19 cellular contexts compared by ENCODE assay signal in genomic region chr10:76874896-76875295, GRCh38.
"Had no signal": no experiment of that assay in that cellular context is flagged by ENCODE, and none has a peak within 500 bp of the region (broad histone marks: within the 10 kb centered on the region; RNA-seq: fewer than 3 reads in every experiment).

No MANE protein-coding gene starts in this region.

- H3K9me3 ChIP-seq: esophagus muscularis mucosa, lower lobe of right lung, transverse colon had no signal

- H3K4me1 ChIP-seq: lower lobe of right lung, transverse colon had no signal

- H3K27me3 ChIP-seq: brain microvascular endothelial cell, esophagus muscularis mucosa had no signal

- H3K27me3 Mint-ChIP-seq: activated CD4-positive, alpha-beta memory T cell treated with anti-CD3 and anti-CD28 coated beads, Interleukin-2, amount 10 ng/mL, durations not matched to agents 7 days and 5 days; activated CD8-positive, alpha-beta memory T cell treated with anti-CD3 and anti-CD28 coated beads, Interleukin-2, amount 10 ng/mL, durations not matched to agents 7 days and 5 days; activated naive CD8-positive, alpha-beta T cell treated with anti-CD3 and anti-CD28 coated beads, Interleukin-2, amount 10 ng/mL, durations not matched to agents 7 days and 5 days; stimulated activated naive B cell treated with anti-CD40 and anti-IgM and Interleukin-4, amounts not matched to agents 10 μg/mL and 1 μg/mL and 100 μg/mL, for 72 hours had no signal

- DNase-seq: activated B cell treated with CpG ODN at 0.5 μM for 24 hours; activated CD4-positive, alpha-beta memory T cell treated with anti-CD3 and anti-CD28 coated beads, Interleukin-2, amount 10 ng/mL, durations not matched to agents 7 days and 5 days; activated CD4-positive, alpha-beta T cell treated with anti-CD3 and anti-CD28 coated beads for 48 hours; activated CD8-positive, alpha-beta memory T cell treated with anti-CD3 and anti-CD28 coated beads, Interleukin-2, amount 10 ng/mL, durations not matched to agents 7 days and 5 days; activated naive CD4-positive, alpha-beta T cell treated with Interleukin-2 at 50 U/mL for 16 hours; activated naive CD8-positive, alpha-beta T cell treated with anti-CD3 and anti-CD28 coated beads, Interleukin-2, amount 10 ng/mL, durations not matched to agents 7 days and 5 days; hippocampal formation; left colon; lower lobe of right lung; stimulated activated naive B cell treated with anti-CD40 and anti-IgM and Interleukin-4, amounts not matched to agents 10 μg/mL and 1 μg/mL and 100 μg/mL, for 72 hours; transverse colon had no signal

- H3K36me3 Mint-ChIP-seq: activated CD8-positive, alpha-beta memory T cell treated with anti-CD3 and anti-CD28 coated beads, Interleukin-2, amount 10 ng/mL, durations not matched to agents 7 days and 5 days; activated naive CD8-positive, alpha-beta T cell treated with anti-CD3 and anti-CD28 coated beads, Interleukin-2, amount 10 ng/mL, durations not matched to agents 7 days and 5 days; mesothelial cell of epicardium; stimulated activated naive B cell treated with anti-CD40 and anti-IgM and Interleukin-4, amounts not matched to agents 10 μg/mL and 1 μg/mL and 100 μg/mL, for 72 hours had no signal

- H3K4me3 Mint-ChIP-seq: activated B cell treated with CpG ODN at 0.5 μM for 24 hours; activated CD4-positive, alpha-beta memory T cell treated with anti-CD3 and anti-CD28 coated beads, Interleukin-2, amount 10 ng/mL, durations not matched to agents 7 days and 5 days; activated CD8-positive, alpha-beta memory T cell treated with anti-CD3 and anti-CD28 coated beads, Interleukin-2, amount 10 ng/mL, durations not matched to agents 7 days and 5 days; activated naive CD8-positive, alpha-beta T cell treated with anti-CD3 and anti-CD28 coated beads, Interleukin-2, amount 10 ng/mL, durations not matched to agents 7 days and 5 days; mesothelial cell of epicardium; nephron; stimulated activated naive B cell treated with anti-CD40 and anti-IgM and Interleukin-4, amounts not matched to agents 10 μg/mL and 1 μg/mL and 100 μg/mL, for 72 hours; T-helper 2 cell treated with Interferon-gamma antibody and Interleukin-4, amounts not matched to agents 5 μg/mL and 100 μg/mL, for 36 hours had no signal

- ATAC-seq: activated CD8-positive, alpha-beta memory T cell treated with anti-CD3 and anti-CD28 coated beads, Interleukin-2, amount 10 ng/mL, durations not matched to agents 7 days and 5 days; left colon; lower lobe of right lung; stimulated activated naive B cell treated with anti-CD40 and anti-IgM and Interleukin-4, amounts not matched to agents 10 μg/mL and 1 μg/mL and 100 μg/mL, for 72 hours had no signal

- H3K27ac ChIP-seq: brain microvascular endothelial cell, lower lobe of right lung, SK-N-MC, transverse colon had no signal

- H3K9me3 Mint-ChIP-seq: activated B cell treated with CpG ODN at 0.5 μM for 24 hours; activated naive CD8-positive, alpha-beta T cell treated with anti-CD3 and anti-CD28 coated beads, Interleukin-2, amount 10 ng/mL, durations not matched to agents 7 days and 5 days; activated T-helper 2 cell treated with anti-CD3 and anti-CD28 coated beads, Interferon-gamma antibody, Interleukin-2, Interleukin-4, amounts not matched to agents 10 μg/mL and 5 μg/mL and 100 μg/mL, durations not matched to agents 14 hours and 24 hours and 36 hours; mesothelial cell of epicardium; nephron; T-helper 2 cell treated with Interferon-gamma antibody and Interleukin-4, amounts not matched to agents 5 μg/mL and 100 μg/mL, for 36 hours had no signal

- H3K4me1 Mint-ChIP-seq: activated CD4-positive, alpha-beta memory T cell treated with anti-CD3 and anti-CD28 coated beads, Interleukin-2, amount 10 ng/mL, durations not matched to agents 7 days and 5 days; activated CD8-positive, alpha-beta memory T cell treated with anti-CD3 and anti-CD28 coated beads, Interleukin-2, amount 10 ng/mL, durations not matched to agents 7 days and 5 days; activated naive CD8-positive, alpha-beta T cell treated with anti-CD3 and anti-CD28 coated beads, Interleukin-2, amount 10 ng/mL, durations not matched to agents 7 days and 5 days had no signal

- H3K36me3 ChIP-seq: brain microvascular endothelial cell, esophagus muscularis mucosa, lower lobe of right lung, transverse colon had no signal

- H3K4me3 ChIP-seq: coronary artery, esophagus muscularis mucosa, lower lobe of right lung, SK-N-MC, transverse colon had no signal
